In the genomic region with DNA sequence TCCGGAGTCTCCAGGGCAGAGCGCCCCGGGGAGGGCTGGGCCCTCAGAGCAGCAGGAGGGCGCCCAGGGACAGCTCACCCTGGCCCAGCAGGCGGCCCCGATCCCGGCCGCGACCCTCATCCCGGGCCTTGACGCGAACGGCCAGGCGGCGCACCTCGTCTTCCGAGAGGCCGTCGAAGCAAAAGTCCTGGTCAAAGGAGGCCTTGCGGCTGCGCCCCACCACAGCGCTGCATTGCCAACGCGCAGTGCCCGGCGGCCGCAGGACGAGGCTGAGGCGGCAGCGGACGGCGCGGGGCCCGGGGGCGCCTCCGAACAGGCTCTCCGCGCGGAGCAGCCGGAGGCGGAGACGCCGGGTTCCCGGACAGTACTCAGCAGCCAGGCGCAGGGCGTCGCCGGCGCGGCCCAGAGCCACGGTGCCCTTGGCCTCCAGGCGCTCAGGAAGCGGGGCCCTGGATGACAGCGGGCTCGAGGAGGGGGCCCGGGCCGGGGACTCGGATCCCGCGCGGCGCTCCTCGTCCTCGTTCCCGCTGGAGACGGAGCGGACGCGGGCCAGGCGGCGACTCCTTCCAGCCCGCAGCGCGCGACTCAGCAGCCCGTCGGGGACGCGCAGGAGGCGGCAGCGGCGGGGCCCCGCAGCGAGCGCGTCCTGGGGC, we compare ENCODE assay signal across 8 cellular contexts. TPM values are rescaled to one million over a fixed set of nuclear protein-coding genes. Genes with fewer than 3 reads are reported as not detected.
DNase-seq lines count a peak whose midpoint lies in the region; ATAC-seq and FAIRE-seq lines count a peak whose summit lies in the region.

No MANE protein-coding gene starts in this region.

- no peak overlapping the region for H3K27ac Mint-ChIP-seq in activated naive CD8-positive, alpha-beta T cell treated with anti-CD3 and anti-CD28 coated beads, Interleukin-2, amount 50 U/mL, for 24 hours

- no peaks in the 10 kb centered on the region for H3K36me3 ChIP-seq in HUES64 (ENCODE audit: insufficient read depth, low read length)

- no peaks in the 10 kb centered on the region for H3K36me3 Mint-ChIP-seq in activated naive CD8-positive, alpha-beta T cell treated with anti-CD3 and anti-CD28 coated beads, Interleukin-2, amount 50 U/mL, for 24 hours (ENCODE audit: low read depth)

- no peak overlapping the region for H3K4me3 Mint-ChIP-seq in activated naive CD8-positive, alpha-beta T cell treated with anti-CD3 and anti-CD28 coated beads, Interleukin-2, amount 50 U/mL, for 24 hours

- H3K9me3 Mint-ChIP-seq in activated naive CD8-positive, alpha-beta T cell treated with anti-CD3 and anti-CD28 coated beads, Interleukin-2, amount 50 U/mL, for 24 hours, result peaks cover under 1% of the 10 kb centered on the region

- H3K4me3 ChIP-seq in HUES64 (ENCODE audit: low read length) (peak overlapping the region; percentile 49), skin epidermis (peak overlapping the region; percentile 24 to 48 (median 29))

- peak; percentile 16 for ATAC-seq in activated naive CD8-positive, alpha-beta T cell treated with anti-CD3 and anti-CD28 coated beads, Interleukin-2, amount 50 U/mL, for 24 hours
- no peak for ATAC-seq in HG02840 (IDR thresholded peaks at IDR 0.05; ENCODE audit: low FRiP score, unreplicated experiment)

- WGBS in HUES64, result 3% methylated on average over 86 of the region's 86 CpGs

- peaks cover 20% of the 10 kb centered on the region for H3K4me1 Mint-ChIP-seq in activated naive CD8-positive, alpha-beta T cell treated with anti-CD3 and anti-CD28 coated beads, Interleukin-2, amount 50 U/mL, for 24 hours

- H3K27me3 ChIP-seq in HUES64 (ENCODE audit: insufficient read depth, low read length), result peaks cover 77% of the 10 kb centered on the region

- no peak for DNase-seq in activated naive CD8-positive, alpha-beta T cell treated with anti-CD3 and anti-CD28 coated beads, Interleukin-2, amount 50 U/mL, for 24 hours
- DNase-seq in iPS-NIHi11 (ENCODE audit: low spot score) (peak; percentile 41), RCC 7860 (ENCODE audit: low spot score) (no peak), hippocampal formation (lab: John Stamatoyannopoulos, UW) (no peak), NCI-H2107 (lab: John Stamatoyannopoulos, UW) (no peak)

- H3K9ac ChIP-seq in HUES64 (ENCODE audit: low read depth, low read length), result no peak overlapping the region

- no peak for FAIRE-seq in RCC 7860 (lab: Jason Lieb, UNC)

- H3K27me3 Mint-ChIP-seq in activated naive CD8-positive, alpha-beta T cell treated with anti-CD3 and anti-CD28 coated beads, Interleukin-2, amount 50 U/mL, for 24 hours, result peaks cover 72% of the 10 kb centered on the region

- H3K4me1 ChIP-seq in HUES64 (ENCODE audit: insufficient read depth, low read length), result no peaks in the 10 kb centered on the region

- H3K9me3 ChIP-seq in HUES64 (ENCODE audit: insufficient read depth, low read depth, low read length), result no peaks in the 10 kb centered on the region

- H3K27ac ChIP-seq in HUES64 (ENCODE audit: low read depth, low read length) (no peak overlapping the region), skin epidermis (peak overlapping the region in 9 of 21 experiments; percentile 11 to 64 (median 33))

RNA-seq across cellular contexts. Expression of a gene that starts 1.1 kb away (rescaled TPM):
- 0.15 TPM for polyA plus RNA-seq in HUES64 (2013, experiment 1 of 2)
- polyA plus RNA-seq in HUES64 (2013, experiment 2 of 2), result 0.25 TPM
